8 cellular contexts compared by ENCODE assay signal in genomic region chr17:30822919-30823318, GRCh38. TPM values are rescaled to one million over a fixed set of nuclear protein-coding genes. Genes with fewer than 3 reads are reported as not detected.
DNase-seq lines count a peak whose midpoint lies in the region; ATAC-seq, FAIRE-seq and TF ChIP-seq lines count a peak whose summit lies in the region.
"Not testable (repeated sequence)": the region's sequence is repeated elsewhere in the genome, so short reads cannot be mapped to it uniquely, and the experiment has no call there.

No MANE protein-coding gene starts in this region.

- H3K27me3 Mint-ChIP-seq in CD8-positive, alpha-beta memory T cell; activated CD8-positive, alpha-beta T cell treated with anti-CD3 and anti-CD28 coated beads, Interleukin-2, amount 10 ng/mL, durations not matched to agents 7 days and 5 days (ENCODE audit: low read depth); natural killer cell treated with Interleukin-12 subunit alpha and Interleukin-12 subunit beta and Interleukin-15 and Interleukin-18, amount 100 ng/mL, for 72 hours: not testable (repeated sequence)

- not testable (repeated sequence) for TF ChIP-seq EP300 in GM12878 (IDR thresholded peaks at IDR 0.05; ENCODE audit: borderline replicate concordance in 1 of 2, control insufficient read depth in 1 of 2, low read depth in 2 of 2, low read length in 2 of 2); suprapubic skin (IDR thresholded peaks at IDR 0.05)

- intact Hi-C loops in PC-3 (cut with micrococcal nuclease): not testable (repeated sequence)
- intact Hi-C loops in GM12878 (cut with micrococcal nuclease; ENCODE audit: unreplicated experiment): loop anchor here (1.0 to 5.0 kb wide), 2 partner anchors 16 to 149 kb away; partner anchors contain the start of gene RNF135

- ATAC-seq in PC-3; activated CD8-positive, alpha-beta T cell treated with anti-CD3 and anti-CD28 coated beads, Interleukin-2, amount 10 ng/mL, durations not matched to agents 7 days and 5 days; GM12878; natural killer cell treated with Interleukin-12 subunit alpha and Interleukin-12 subunit beta and Interleukin-15 and Interleukin-18, amount 100 ng/mL, for 72 hours: not testable (repeated sequence)

- H3K36me3 Mint-ChIP-seq in CD8-positive, alpha-beta memory T cell: peaks cover 0 to 22% (median 3%) of the 10 kb centered on the region in 3 donors
- peaks cover 30% of the 10 kb centered on the region for H3K36me3 Mint-ChIP-seq in activated CD8-positive, alpha-beta T cell treated with anti-CD3 and anti-CD28 coated beads, Interleukin-2, amount 10 ng/mL, durations not matched to agents 7 days and 5 days (ENCODE audit: low read depth)
- not testable (repeated sequence) for H3K36me3 Mint-ChIP-seq in natural killer cell treated with Interleukin-12 subunit alpha and Interleukin-12 subunit beta and Interleukin-15 and Interleukin-18, amount 100 ng/mL, for 72 hours

- H3K4me3 Mint-ChIP-seq in CD8-positive, alpha-beta memory T cell: peak overlapping the region; percentile 90 to 99 (median 95)
- peak overlapping the region; percentile 89 for H3K4me3 Mint-ChIP-seq in activated CD8-positive, alpha-beta T cell treated with anti-CD3 and anti-CD28 coated beads, Interleukin-2, amount 10 ng/mL, durations not matched to agents 7 days and 5 days
- peak overlapping the region; percentile 96 for H3K4me3 Mint-ChIP-seq in natural killer cell treated with Interleukin-12 subunit alpha and Interleukin-12 subunit beta and Interleukin-15 and Interleukin-18, amount 100 ng/mL, for 72 hours

- not testable (repeated sequence) for TF ChIP-seq RAD21 in GM12878 (IDR thresholded peaks at IDR 0.05; ENCODE audit: insufficient read depth, low read depth, low read length)

- not testable (repeated sequence) for FAIRE-seq in GM12878 (lab: Jason Lieb, UNC)

- H3K27ac ChIP-seq in CD8-positive, alpha-beta memory T cell (ENCODE audit: low read depth, low read length); PC-3 (ENCODE audit: low read length); fibroblast of lung (ENCODE audit: insufficient read depth, low read length); suprapubic skin: not testable (repeated sequence)
- peak overlapping the region; percentile 84 for H3K27ac ChIP-seq in GM12878 (ENCODE audit: control insufficient read depth, insufficient read depth)

- not testable (repeated sequence) for H2AFZ ChIP-seq in PC-3 (ENCODE audit: low read length); GM12878 (ENCODE audit: control insufficient read depth, low read depth, low read length); fibroblast of lung (ENCODE audit: low read length)

- H3F3A ChIP-seq in PC-3 (ENCODE audit: low read length, unreplicated experiment): not testable (repeated sequence)

- DNase-seq in CD8-positive, alpha-beta memory T cell: peak in 1 of 5 donors; percentile 19
- not testable (repeated sequence) for DNase-seq in Jurkat, Clone E6-1 (ENCODE audit: low read depth, low spot score); PC-3; GM12878 (ENCODE audit: low read depth, low spot score); fibroblast of lung (ENCODE audit: low read depth in 2 of 2); natural killer cell treated with Interleukin-12 subunit alpha and Interleukin-12 subunit beta and Interleukin-15 and Interleukin-18, amount 100 ng/mL, for 72 hours (ENCODE audit: low spot score); suprapubic skin (ENCODE audit: low spot score in 2 of 2)
- peak; percentile 41 for DNase-seq in activated CD8-positive, alpha-beta T cell treated with anti-CD3 and anti-CD28 coated beads, Interleukin-2, amount 10 ng/mL, durations not matched to agents 7 days and 5 days

- not testable (repeated sequence) for H3K9me3 Mint-ChIP-seq in CD8-positive, alpha-beta memory T cell; activated CD8-positive, alpha-beta T cell treated with anti-CD3 and anti-CD28 coated beads, Interleukin-2, amount 10 ng/mL, durations not matched to agents 7 days and 5 days (ENCODE audit: insufficient read depth); natural killer cell treated with Interleukin-12 subunit alpha and Interleukin-12 subunit beta and Interleukin-15 and Interleukin-18, amount 100 ng/mL, for 72 hours

- TF ChIP-seq CTCF in PC-3 (conservative IDR thresholded peaks at IDR 0.05; ENCODE audit: low read depth, low read length); GM12878 (IDR thresholded peaks at IDR 0.05 in 2 of 3, conservative IDR thresholded peaks at IDR 0.05 in 1 of 3; ENCODE audit: control insufficient read depth in 2 of 3, extremely low read depth in 1 of 3, insufficient read depth in 1 of 3, low read depth in 3 of 3, low read length in 3 of 3); fibroblast of lung (conservative IDR thresholded peaks at IDR 0.05 in 1 of 2, IDR thresholded peaks at IDR 0.05 in 1 of 2; ENCODE audit: low read depth in 1 of 2, low read length in 2 of 2); suprapubic skin (IDR thresholded peaks at IDR 0.05): not testable (repeated sequence)

- H3K4me1 Mint-ChIP-seq in CD8-positive, alpha-beta memory T cell: peaks cover 48 to 60% (median 57%) of the 10 kb centered on the region in 3 donors
- H3K4me1 Mint-ChIP-seq in activated CD8-positive, alpha-beta T cell treated with anti-CD3 and anti-CD28 coated beads, Interleukin-2, amount 10 ng/mL, durations not matched to agents 7 days and 5 days (ENCODE audit: low read depth): peaks cover 53% of the 10 kb centered on the region
- peaks cover 40% of the 10 kb centered on the region in 2 donors for H3K4me1 Mint-ChIP-seq in natural killer cell treated with Interleukin-12 subunit alpha and Interleukin-12 subunit beta and Interleukin-15 and Interleukin-18, amount 100 ng/mL, for 72 hours (ENCODE audit: low read depth in 2 of 2)

- not testable (repeated sequence) for H3K9me2 ChIP-seq in PC-3 (replicated peaks; ENCODE audit: low read length)

- peak overlapping the region; percentile 96 for H3K4me3 ChIP-seq in CD8-positive, alpha-beta memory T cell (ENCODE audit: low read length)
- H3K4me3 ChIP-seq in Jurkat, Clone E6-1 (ENCODE audit: low read length): peak overlapping the region; percentile 89
- not testable (repeated sequence) for H3K4me3 ChIP-seq in PC-3 (ENCODE audit: low read length)
- H3K4me3 ChIP-seq in GM12878 (peak overlapping the region; percentile 82), fibroblast of lung (replicated peaks in 1 of 4; ENCODE audit: control extremely low read depth in 1 of 4, insufficient read depth in 1 of 4, low read depth in 3 of 4, low read length in 4 of 4) (peak overlapping the region in 1 of 4 experiments; percentile 92), suprapubic skin (peak overlapping the region; percentile 95)

- RAD21 ChIA-PET in GM12878 (lab: Charles Lee; ENCODE audit: unreplicated experiment): interaction anchor here (3.2 to 3.4 kb wide), 2 partner anchors 13 kb away, joined by 19 to 35 read pairs; no protein-coding TSS in a partner anchor

- not testable (repeated sequence) for BruUV-seq in PC-3 (replicated peaks; lab: Mats Ljungman, UMichigan); GM12878 (replicated peaks; lab: Mats Ljungman, UMichigan)

- peaks cover 54% of the 10 kb centered on the region for H3K79me2 ChIP-seq in PC-3 (ENCODE audit: low read length)
- H3K79me2 ChIP-seq in GM12878 (ENCODE audit: control insufficient read depth, insufficient read depth, low read length): peaks cover 61% of the 10 kb centered on the region
- H3K79me2 ChIP-seq in fibroblast of lung (ENCODE audit: control insufficient read depth, insufficient read depth, low read length): peaks cover 45% of the 10 kb centered on the region

- not testable (repeated sequence) for TF ChIP-seq POLR2A in GM12878 (IDR thresholded peaks at IDR 0.05; ENCODE audit: low read depth, low read length); suprapubic skin (IDR thresholded peaks at IDR 0.05)

- SMC1A ChIA-PET in GM12878 (lab: Charles Lee; ENCODE audit: uncharacterized antibody, unreplicated experiment): interaction anchor here (0.6 to 4.2 kb wide), 7 partner anchors 9 to 400 kb away, joined by 3 to 43 read pairs (median 8); partner anchors contain the start of gene ATAD5

- H3K36me3 ChIP-seq in CD8-positive, alpha-beta memory T cell (ENCODE audit: insufficient read depth, low read length); PC-3 (ENCODE audit: low read depth, low read length); GM12878 (ENCODE audit: control insufficient read depth in 2 of 2, insufficient read depth in 2 of 2, low read length in 1 of 2); fibroblast of lung (ENCODE audit: control insufficient read depth, insufficient read depth, low read length); suprapubic skin: not testable (repeated sequence)

- peak overlapping the region; percentile 61 to 99 (median 88) for H3K27ac Mint-ChIP-seq in CD8-positive, alpha-beta memory T cell
- H3K27ac Mint-ChIP-seq in activated CD8-positive, alpha-beta T cell treated with anti-CD3 and anti-CD28 coated beads, Interleukin-2, amount 10 ng/mL, durations not matched to agents 7 days and 5 days: peak overlapping the region; percentile 56
- peak overlapping the region; percentile 81 to 89 for H3K27ac Mint-ChIP-seq in natural killer cell treated with Interleukin-12 subunit alpha and Interleukin-12 subunit beta and Interleukin-15 and Interleukin-18, amount 100 ng/mL, for 72 hours

- in situ Hi-C loops in GM12878 (cut with MboI): not testable (repeated sequence)

- H3K9me3 ChIP-seq in CD8-positive, alpha-beta memory T cell (ENCODE audit: low read length); PC-3 (ENCODE audit: low read length); GM12878 (replicated peaks; ENCODE audit: control insufficient read depth, insufficient read depth, low read length); fibroblast of lung (ENCODE audit: control insufficient read depth, insufficient read depth, low read depth, low read length); suprapubic skin: not testable (repeated sequence)

- not testable (repeated sequence) for H3K9ac ChIP-seq in PC-3 (ENCODE audit: low read length); fibroblast of lung (ENCODE audit: insufficient read depth, low read length)
- H3K9ac ChIP-seq in GM12878 (ENCODE audit: control insufficient read depth, insufficient read depth, low read length): peak overlapping the region; percentile 45

- POLR2A ChIA-PET in CD8-positive, alpha-beta memory T cell (lab: Charles Lee): interaction anchor here (4.2 kb wide), 1 partner anchor 13 kb away, joined by 51 read pairs; no protein-coding TSS in a partner anchor
- POLR2A ChIA-PET in PC-3 (lab: Charles Lee; ENCODE audit: unreplicated experiment): not testable (repeated sequence)
- POLR2A ChIA-PET in activated CD8-positive, alpha-beta T cell treated with anti-CD3 and anti-CD28 coated beads, Interleukin-2, amount 10 ng/mL, durations not matched to agents 7 days and 5 days (lab: Charles Lee): interaction anchor here (1.0 to 9.0 kb wide), 2 partner anchors 9 to 15 kb away, joined by 3 to 218 read pairs; partner anchors contain the start of gene ATAD5
- POLR2A ChIA-PET in GM12878 (lab: Charles Lee): interaction anchor here (2.3 to 3.7 kb wide), 3 partner anchors 13 to 14 kb away, joined by 7 to 32 read pairs (median 19); no protein-coding TSS in a partner anchor

- CTCF ChIA-PET in CD8-positive, alpha-beta memory T cell (lab: Charles Lee): interaction anchor here (1.2 to 6.1 kb wide), 3 partner anchors 12 to 18 kb away, joined by 3 to 90 read pairs (median 58); no protein-coding TSS in a partner anchor
- CTCF ChIA-PET in PC-3 (lab: Charles Lee): not testable (repeated sequence)
- CTCF ChIA-PET in activated CD8-positive, alpha-beta T cell treated with anti-CD3 and anti-CD28 coated beads, Interleukin-2, amount 10 ng/mL, durations not matched to agents 7 days and 5 days (lab: Charles Lee): interaction anchor here (1.5 to 8.8 kb wide), 2 partner anchors 15 to 43 kb away, joined by 5 to 316 read pairs; no protein-coding TSS in a partner anchor
- CTCF ChIA-PET in GM12878 (lab: Yijun Ruan, JAX): interaction anchor here (0.6 to 9.3 kb wide), 10 partner anchors 9 to 486 kb away, joined by 3 to 145 read pairs (median 5); partner anchors contain the start of gene ATAD5

- not testable (repeated sequence) for H4K20me1 ChIP-seq in PC-3 (ENCODE audit: low read length); GM12878 (ENCODE audit: control insufficient read depth, insufficient read depth); fibroblast of lung (ENCODE audit: control insufficient read depth, extremely low read depth, insufficient read depth, low read length)

- H3K4me2 ChIP-seq in PC-3 (ENCODE audit: low read length) (peak overlapping the region; percentile 30), GM12878 (ENCODE audit: control insufficient read depth, insufficient read depth) (peak overlapping the region; percentile 77), fibroblast of lung (ENCODE audit: extremely low read depth, insufficient read depth, low read length) (peak overlapping the region; percentile 13)

- 0% methylated on average over 14 of the region's 14 CpGs for WGBS in GM12878 (ENCODE audit: insufficient coverage, insufficient replicate concordance, low lambda C conversion rate, missing lambda C conversion rate)
- WGBS in suprapubic skin: 77% methylated on average over 14 of the region's 14 CpGs

- peaks cover 52% of the 10 kb centered on the region for H3K4me1 ChIP-seq in CD8-positive, alpha-beta memory T cell (ENCODE audit: insufficient read depth, low read length)
- not testable (repeated sequence) for H3K4me1 ChIP-seq in PC-3 (ENCODE audit: insufficient read depth, low read length); fibroblast of lung (ENCODE audit: control insufficient read depth, extremely low read depth, insufficient read depth, low read length)
- H3K4me1 ChIP-seq in GM12878 (ENCODE audit: control insufficient read depth, insufficient read depth, low read length) (peaks cover 18% of the 10 kb centered on the region), suprapubic skin (peaks cover 39% of the 10 kb centered on the region)

- H3K27me3 ChIP-seq in CD8-positive, alpha-beta memory T cell (ENCODE audit: insufficient read depth, low read length, poor library complexity, severe bottlenecking); PC-3 (ENCODE audit: low read length); GM12878 (replicated peaks in 1 of 2; ENCODE audit: control insufficient read depth in 2 of 2, insufficient read depth in 2 of 2, low read length in 1 of 2); fibroblast of lung (ENCODE audit: control insufficient read depth, insufficient read depth, low read length); suprapubic skin: not testable (repeated sequence)

RNA-seq across cellular contexts. Expression of gene CRLF3, which starts 1.6 kb away (rescaled TPM):
- total RNA-seq in CD8-positive, alpha-beta memory T cell: 10 to 100 TPM; 42.7 to 43.0 TPM
- polyA plus RNA-seq in CD8-positive, alpha-beta memory T cell: 108 TPM
- 40.3 TPM for polyA plus RNA-seq in Jurkat, Clone E6-1 (2012; ENCODE audit: insufficient read depth, insufficient read length)
- total RNA-seq in PC-3 (2014; rRNA removed): 6.6 and 9.8 TPM in 2 replicates
- total RNA-seq in activated CD8-positive, alpha-beta T cell treated with anti-CD3 and anti-CD28 coated beads, Interleukin-2, amount 10 ng/mL, durations not matched to agents 7 days and 5 days: 10 to 100 TPM; 61.4 to 65.6 TPM
- 22.1 and 23.7 TPM in 2 replicates for total RNA-seq in GM12878 (2013; cell fraction: nucleolus; rRNA removed)
- 26.1 and 29.2 TPM in 2 replicates for total RNA-seq in GM12878 (2014; rRNA removed)
- total RNA-seq in GM12878 (2014; rRNA removed; fragmentation: Illumina TruSeq; extraction: Trizol): 28.7 and 30.5 TPM in 2 replicates
- 22.0 and 23.4 TPM in 2 replicates for total RNA-seq in GM12878 (2021)
- 14.9 TPM for polyA plus RNA-seq in GM12878 (2011; ENCODE audit: low read depth)
- polyA plus RNA-seq in GM12878 (2011; rRNA removed): 39.2 and 54.3 TPM in 2 replicates
- polyA plus RNA-seq in GM12878 (2011; cell fraction: cytosol; rRNA removed): 18.6 and 23.6 TPM in 2 replicates
- 7.6 and 10.3 TPM in 2 replicates for polyA plus RNA-seq in GM12878 (2011; cell fraction: nucleus; rRNA removed)
- 13.1 and 17.3 TPM in 2 replicates for polyA plus RNA-seq in GM12878 (2012)
- polyA plus RNA-seq in GM12878 (2014; fragmentation: Illumina TruSeq; extraction: Trizol): 27.3 and 38.7 TPM in 2 replicates
- polyA plus RNA-seq in GM12878 (2014; fragmentation: Nextera tagmentation; extraction: Ambion mirVana): 10 to 100 TPM; 10.0 to 11.9 TPM
- 18.9 and 21.7 TPM in 2 replicates for polyA plus RNA-seq in GM12878 (2014; rRNA removed)
- 10 to 100 TPM; 27.4 to 30.0 TPM for polyA plus RNA-seq in GM12878 (2016; fragmentation: Nextera tagmentation; extraction: Ambion mirVana)
- polyA minus RNA-seq in GM12878 (2011; rRNA and poly(A)+ RNA removed): 25.8 and 35.8 TPM in 2 replicates
- polyA minus RNA-seq in GM12878 (2011; cell fraction: cytosol; rRNA and poly(A)+ RNA removed): 14.2 and 16.0 TPM in 2 replicates
- polyA minus RNA-seq in GM12878 (2011; cell fraction: nucleus; rRNA and poly(A)+ RNA removed): 4.4 and 5.6 TPM in 2 replicates
- total RNA-seq in fibroblast of lung: 14.1 and 16.7 TPM in 2 replicates
- polyA plus RNA-seq in fibroblast of lung: 12.6 and 13.9 TPM in 2 replicates
- 8.1 and 10.1 TPM in 2 replicates for polyA plus RNA-seq in fibroblast of lung (2012)
- 2.5 and 3.5 TPM in 2 replicates for polyA minus RNA-seq in fibroblast of lung (ENCODE audit: low replicate concordance)
- 10 to 100 TPM; 42.5 to 59.0 TPM for total RNA-seq in natural killer cell treated with Interleukin-12 subunit alpha and Interleukin-12 subunit beta and Interleukin-15 and Interleukin-18, amount 100 ng/mL, for 72 hours
- total RNA-seq in suprapubic skin: 10 to 100 TPM; 16.1 to 24.1 (median 19.2) TPM

RNA-seq across cellular contexts. Expression of gene ATAD5, which starts 8.8 kb away (rescaled TPM):
- total RNA-seq in CD8-positive, alpha-beta memory T cell: 10 to 100 TPM; 25.5 to 27.8 TPM
- polyA plus RNA-seq in CD8-positive, alpha-beta memory T cell: 2.3 TPM
- 10.2 TPM for polyA plus RNA-seq in Jurkat, Clone E6-1 (2012; ENCODE audit: insufficient read depth, insufficient read length)
- total RNA-seq in PC-3 (2014; rRNA removed) (4.2 and 5.4 TPM in 2 replicates), GM12878 (2014; rRNA removed) (12.8 and 14.1 TPM in 2 replicates), GM12878 (2014; rRNA removed; fragmentation: Illumina TruSeq; extraction: Trizol) (16.2 and 17.2 TPM in 2 replicates), GM12878 (2021) (16.0 and 18.0 TPM in 2 replicates), fibroblast of lung (0.77 and 0.83 TPM in 2 replicates), suprapubic skin (1 to 10 TPM; 1.3 to 4.0 (median 2.3) TPM)
- total RNA-seq in activated CD8-positive, alpha-beta T cell treated with anti-CD3 and anti-CD28 coated beads, Interleukin-2, amount 10 ng/mL, durations not matched to agents 7 days and 5 days: 10 to 100 TPM; 33.5 to 37.0 TPM
- 46.9 and 50.4 TPM in 2 replicates for total RNA-seq in GM12878 (2013; cell fraction: nucleolus; rRNA removed)
- polyA plus RNA-seq in GM12878 (2011; ENCODE audit: low read depth): 2.0 TPM
- polyA plus RNA-seq in GM12878 (2011; rRNA removed) (12.4 and 24.6 TPM in 2 replicates), GM12878 (2014; fragmentation: Illumina TruSeq; extraction: Trizol) (13.6 and 16.6 TPM in 2 replicates), GM12878 (2014; fragmentation: Nextera tagmentation; extraction: Ambion mirVana) (1 to 10 TPM; 3.8 to 4.1 TPM), GM12878 (2014; rRNA removed) (7.3 and 10.3 TPM in 2 replicates), GM12878 (2016; fragmentation: Nextera tagmentation; extraction: Ambion mirVana) (10 to 100 TPM; 18.2 to 19.7 TPM), fibroblast of lung (1.6 and 3.3 TPM in 2 replicates)
- polyA plus RNA-seq in GM12878 (2011; cell fraction: cytosol; rRNA removed): 3.4 and 3.5 TPM in 2 replicates
- polyA plus RNA-seq in GM12878 (2011; cell fraction: nucleus; rRNA removed): 14.2 and 14.6 TPM in 2 replicates
- polyA plus RNA-seq in GM12878 (2012): 3.7 and 5.9 TPM in 2 replicates
- 7.2 and 8.2 TPM in 2 replicates for polyA minus RNA-seq in GM12878 (2011; rRNA and poly(A)+ RNA removed)
- polyA minus RNA-seq in GM12878 (2011; cell fraction: cytosol; rRNA and poly(A)+ RNA removed): 8.0 and 9.3 TPM in 2 replicates
- polyA minus RNA-seq in GM12878 (2011; cell fraction: nucleus; rRNA and poly(A)+ RNA removed): 15.5 and 23.7 TPM in 2 replicates
- 0.92 and 1.5 TPM in 2 replicates for polyA plus RNA-seq in fibroblast of lung (2012)
- 0.56 and 0.59 TPM in 2 replicates for polyA minus RNA-seq in fibroblast of lung (ENCODE audit: low replicate concordance)
- 10 to 100 TPM; 18.1 to 42.7 TPM for total RNA-seq in natural killer cell treated with Interleukin-12 subunit alpha and Interleukin-12 subunit beta and Interleukin-15 and Interleukin-18, amount 100 ng/mL, for 72 hours

Comparison
In these comparisons a context has a peak if more than half of its experiments do, and no peak if none do; other contexts are left out.
1. H3K4me2 ChIP-seq: peak in every context shown above with its lines; median percentile 77 in GM12878; 30 in PC-3; 13 in fibroblast of lung.